In the genomic region with DNA sequence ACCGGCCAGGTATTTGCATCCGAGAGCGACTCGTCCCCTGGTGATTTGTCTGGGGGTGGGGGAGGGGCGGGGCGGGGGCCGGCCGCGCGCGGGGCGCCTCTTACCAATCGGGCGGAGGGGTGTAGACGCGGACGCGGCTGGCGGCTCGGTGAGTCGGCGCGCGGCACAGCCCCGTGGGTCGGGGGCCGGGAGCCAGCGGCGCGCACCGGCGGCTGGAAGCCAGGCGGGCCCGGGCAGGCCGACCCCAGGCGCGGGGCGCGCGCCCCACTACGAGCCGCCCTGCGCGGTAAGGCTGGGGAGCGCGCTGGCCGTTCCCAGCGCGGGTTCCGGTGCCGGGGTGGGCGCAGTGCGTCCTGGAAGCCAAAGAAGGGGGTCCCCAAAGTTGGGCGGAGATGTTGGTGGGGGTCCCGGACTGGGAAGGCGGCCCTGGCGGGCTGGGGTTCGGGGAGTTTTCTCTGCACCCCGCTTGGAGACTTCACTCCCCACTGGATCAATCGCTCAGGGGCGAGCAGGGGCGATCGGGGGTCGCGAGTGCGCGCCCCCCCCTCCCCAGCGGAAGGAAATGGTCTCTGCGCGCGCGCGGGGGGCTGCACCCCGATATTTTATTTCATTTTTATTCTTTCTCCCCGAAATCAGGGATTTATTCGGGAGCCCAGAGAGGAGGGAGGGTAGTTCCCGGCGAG, we compare ENCODE assay signal across 8 cellular contexts. TPM values are rescaled to one million over a fixed set of nuclear protein-coding genes. Genes with fewer than 3 reads are reported as not detected.
DNase-seq lines count a peak whose midpoint lies in the region; ATAC-seq and TF ChIP-seq lines count a peak whose summit lies in the region.

Gene ARID3A (plus strand): TSS at position 124 of the 683 bp plus-strand sequence. CDS start 3,494 bp downstream, outside the sequence.

- H3K9me3 Mint-ChIP-seq in neural crest cell = no peaks in the 10 kb centered on the region

- no peak for TF ChIP-seq CTCF in neural crest cell (conservative IDR thresholded peaks at IDR 0.05)

- H3K4me3 Mint-ChIP-seq in T-helper 17 cell (peak within 1 kb of the TSS; percentile 89), neural crest cell (peak within 1 kb of the TSS; percentile 95)

- peak within 1 kb of the TSS; percentile 24 for H3K27ac Mint-ChIP-seq in T-helper 17 cell
- H3K27ac Mint-ChIP-seq in neural crest cell (ENCODE audit: unreplicated experiment) = no peak within 1 kb of the TSS

- peaks cover 10% of the 10 kb centered on the region for H3K4me1 Mint-ChIP-seq in T-helper 17 cell
- H3K4me1 Mint-ChIP-seq in neural crest cell = peaks cover 8% of the 10 kb centered on the region

- ATAC-seq in Right ventricle myocardium inferior = peak; percentile 14
- peak; percentile 31 for ATAC-seq in HG02884 (IDR thresholded peaks at IDR 0.05; ENCODE audit: unreplicated experiment)
- ATAC-seq in T-helper 17 cell = peak; percentile 36

- no peaks in the 10 kb centered on the region for H3K9me3 ChIP-seq in T-helper 17 cell (ENCODE audit: control insufficient read depth, low read length, poor library complexity, severe bottlenecking)

- DNase-seq in Right ventricle myocardium inferior (ENCODE audit: missing footprints) = no peak
- DNase-seq in cardiac septum (ENCODE audit: low spot score) = no peak
- peak in 1 of 3 donors; percentile 48 for DNase-seq in T-helper 17 cell
- DNase-seq in fibroblast of gingiva (ENCODE audit: low read depth) = peak; percentile 74
- DNase-seq in neural crest cell (ENCODE audit: low read depth, low spot score) = peak; percentile 50
- no peak for DNase-seq in NAMALWA (ENCODE audit: low spot score)
- DNase-seq in EL = no peak

- intact Hi-C loops in Right ventricle myocardium inferior (cut with DNase I) (loop anchor here (1.0 to 10.0 kb wide), 2 partner anchors 58 to 319 kb away; partner anchors contain the start of genes ATP5F1D, MIDN and WDR18), cardiac septum (cut with DNase I) (loop anchor here (5.0 to 10.0 kb wide), 2 partner anchors 169 to 316 kb away; partner anchors contain the start of genes ATP5F1D and POLR2E)

- H3K27me3 Mint-ChIP-seq in T-helper 17 cell (no peaks in the 10 kb centered on the region), neural crest cell (ENCODE audit: low read depth) (peaks cover 19% of the 10 kb centered on the region)

- H3K36me3 Mint-ChIP-seq in T-helper 17 cell (ENCODE audit: low read depth) = no peaks in the 10 kb centered on the region
- H3K36me3 Mint-ChIP-seq in neural crest cell (ENCODE audit: low read depth) = no peaks in the 10 kb centered on the region

RNA-seq across cellular contexts. Expression of gene ARID3A, which starts in this region (rescaled TPM):
- total RNA-seq in Right ventricle myocardium inferior (6.7 TPM), cardiac septum (7.8 TPM), T-helper 17 cell (10 to 100 TPM in 1 of 2 donors, 1 to 10 TPM in 1; 8.1 to 11.8 TPM), neural crest cell (48.4 and 58.9 TPM in 2 replicates)

Comparison
In these comparisons a context has a peak if more than half of its experiments do, and no peak if none do; other contexts are left out.
1. DNase-seq: peak in fibroblast of gingiva (single experiment) and neural crest cell (single experiment); none in Right ventricle myocardium inferior (single experiment), cardiac septum (single experiment), NAMALWA (single experiment) and EL (single experiment).
2. Peak in every context shown above with its lines, with median percentiles within 50 percentile points of each other: ATAC-seq.